ENCODE assay signal across 8 cellular contexts in the genomic region with DNA sequence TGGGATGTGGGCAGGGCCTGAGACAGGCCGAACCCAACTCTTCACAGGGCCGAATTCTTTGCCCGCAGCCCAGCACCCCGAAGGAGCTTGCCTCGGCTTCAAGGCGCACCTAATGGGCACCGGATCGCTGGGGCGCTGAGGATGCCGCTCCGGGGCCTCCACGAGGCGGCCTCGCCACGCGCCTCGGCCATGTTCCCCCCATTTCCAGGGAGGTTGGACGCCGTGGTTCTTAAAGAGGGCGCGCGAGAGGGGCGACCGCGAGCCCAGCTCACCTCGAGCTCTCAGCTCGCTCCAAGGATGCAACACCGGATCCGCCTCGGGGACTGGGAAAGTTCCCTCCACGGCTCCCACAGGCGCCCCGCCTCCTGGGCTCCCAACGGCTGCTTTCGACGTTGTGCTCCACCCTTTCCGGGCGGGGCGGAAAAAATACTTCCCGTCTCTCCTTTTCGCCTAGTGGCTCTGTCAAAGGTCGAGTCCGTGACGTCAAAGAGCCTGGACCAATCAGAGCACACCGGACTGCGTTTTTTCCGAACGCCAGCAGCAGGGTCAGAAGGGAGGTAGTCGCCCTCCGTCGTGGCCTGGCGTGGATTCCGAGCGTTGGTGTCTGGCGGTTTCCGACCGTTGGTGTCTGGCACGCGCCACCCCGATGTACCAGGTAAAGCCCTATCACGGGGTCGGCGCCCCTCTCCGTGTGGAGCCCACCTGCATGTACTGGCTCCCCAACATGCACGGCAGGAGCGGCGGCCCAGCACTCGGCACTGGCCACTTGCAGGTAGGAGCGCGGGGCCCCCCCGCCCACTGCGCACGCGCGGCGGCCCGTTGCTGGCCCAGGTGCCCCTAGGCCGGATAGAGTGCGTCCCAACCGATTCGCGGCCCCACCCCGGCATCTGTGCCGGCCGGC.
DNase-seq lines count a peak whose midpoint lies in the region; ATAC-seq and TF ChIP-seq lines count a peak whose summit lies in the region.
"Not testable (repeated sequence)": the region's sequence is repeated elsewhere in the genome, so short reads cannot be mapped to it uniquely, and the experiment has no call there.

No MANE protein-coding gene starts in this region.

- ATAC-seq in GM19023 (IDR thresholded peaks at IDR 0.05; ENCODE audit: unreplicated experiment) (peak; percentile 97), HG03196 (IDR thresholded peaks at IDR 0.05; ENCODE audit: unreplicated experiment) (peak; percentile 94)

- H3K4me3 ChIP-seq in AG09309 (ENCODE audit: control insufficient read depth, low read depth, low read length) = peak overlapping the region; percentile 74

- not testable (repeated sequence) for TF ChIP-seq CTCF in AG09309 (IDR thresholded peaks at IDR 0.05; ENCODE audit: control insufficient read depth, insufficient read depth, low read depth, low read length, missing control alignments)

- DNase-seq in AG09309 (ENCODE audit: low read depth) = peak; percentile 58
- peak; percentile 91 for DNase-seq in NCI-H345 (lab: John Stamatoyannopoulos, UW)
- peak; percentile 67 to 79 (median 71) for DNase-seq in activated CD4-positive, CD25-positive, alpha-beta regulatory T cell (lab: John Stamatoyannopoulos, UW)
- peak; percentile 84 for DNase-seq in central memory CD4-positive, alpha-beta T cell
- DNase-seq in islet precursor cell = peak; percentile 98
- peak; percentile 74 for DNase-seq in stimulated activated CD4-positive, alpha-beta T cell treated with anti-CD3 and anti-CD28 coated beads, Interleukin-12 subunit alpha, Interleukin-12 subunit beta, amount 100 ng/mL, for 4 hours

Comparison
In these comparisons a context has a peak if more than half of its experiments do, and no peak if none do; other contexts are left out.
1. Peak in every context shown above with its lines: DNase-seq, ATAC-seq and H3K4me3 ChIP-seq.